ENCODE assay signal across 1 cellular context in genomic region chr16:4802659-4803287, GRCh38.
TF ChIP-seq lines count a peak whose summit lies in the region.

No MANE protein-coding gene starts in this region.

TF ChIP-seq in HCT116, 20 proteins besides CTCF, POLR2A, EP300 and RAD21 (continued from another document):
- TF ChIP-seq ZBTB33 (IDR thresholded peaks at IDR 0.05; ENCODE audit: extremely low read depth, insufficient replicate concordance, low read length) (no peak), MAX (IDR thresholded peaks at IDR 0.05) (no peak), ATF3 (IDR thresholded peaks at IDR 0.05) (no peak), CEBPB (IDR thresholded peaks at IDR 0.05; ENCODE audit: low read depth) (no peak), SIN3A (IDR thresholded peaks at IDR 0.05; ENCODE audit: low read depth) (no peak), EZH2 (IDR thresholded peaks at IDR 0.05) (no peak), TCF7L2 (IDR thresholded peaks at IDR 0.05; ENCODE audit: borderline replicate concordance, extremely low read depth, insufficient read depth, insufficient read length) (peak; percentile 11)
